In the genomic region with DNA sequence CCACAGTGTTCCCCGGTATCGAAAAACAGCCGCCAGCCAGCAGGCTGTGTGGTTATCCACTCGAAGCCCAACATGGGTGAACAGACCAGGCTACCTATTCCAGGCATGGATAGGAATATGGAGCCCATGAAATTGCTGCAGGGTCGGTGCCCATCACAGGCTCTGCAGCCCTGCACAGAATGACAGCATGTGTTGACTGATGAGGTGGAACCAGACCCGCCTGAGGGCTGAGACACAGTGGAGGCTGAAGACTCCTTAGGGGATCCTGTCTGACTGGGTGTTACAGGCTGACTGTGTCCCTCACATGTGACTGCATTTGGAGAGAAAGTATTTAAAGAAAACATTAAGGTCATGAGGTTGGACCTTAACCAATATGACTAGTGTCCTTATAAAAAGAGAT, we compare ENCODE assay signal across 17 cellular contexts. TPM values are rescaled to one million over a fixed set of nuclear protein-coding genes. Genes with fewer than 3 reads are reported as not detected.
DNase-seq lines count a peak whose midpoint lies in the region; ATAC-seq and TF ChIP-seq lines count a peak whose summit lies in the region.
"Had no signal": no experiment of that assay in that cellular context is flagged by ENCODE, and none has a peak within 500 bp of the region (broad histone marks: within the 10 kb centered on the region; RNA-seq: fewer than 3 reads in every experiment).

No MANE protein-coding gene starts in this region.

- H3K27ac ChIP-seq in psoas muscle (no peak overlapping the region), hepatocyte (no peak overlapping the region)
- H3K27ac ChIP-seq: 22Rv1; BLaER1 treated with 17β-estradiol and CSF1 and Interleukin-3, amounts not matched to agents 10 nM and 100 nM had no signal

- H3K4me2 ChIP-seq in hepatocyte, result no peak overlapping the region

- no peak for TF ChIP-seq CTCF in natural killer cell (IDR thresholded peaks at IDR 0.05)
- TF ChIP-seq CTCF in psoas muscle (IDR thresholded peaks at IDR 0.05), result no peak
- TF ChIP-seq CTCF in hepatocyte (IDR thresholded peaks at IDR 0.05; ENCODE audit: poor library complexity), result no peak

- peak overlapping the region; percentile 34 for H3K27ac Mint-ChIP-seq in activated naive CD8-positive, alpha-beta T cell
- no peak overlapping the region for H3K27ac Mint-ChIP-seq in activated naive CD8-positive, alpha-beta T cell treated with anti-CD3 and anti-CD28 coated beads for 36 hours
- H3K27ac Mint-ChIP-seq in central memory CD8-positive, alpha-beta T cell (ENCODE audit: low read depth), result peak overlapping the region; percentile 47
- peak overlapping the region; percentile 58 to 77 for H3K27ac Mint-ChIP-seq in natural killer cell
- H3K27ac Mint-ChIP-seq: CD4-positive, CD25-positive, alpha-beta regulatory T cell; H9 had no signal

- no peaks in the 10 kb centered on the region for H3K9me3 Mint-ChIP-seq in activated naive CD8-positive, alpha-beta T cell (ENCODE audit: low read depth)
- no peaks in the 10 kb centered on the region for H3K9me3 Mint-ChIP-seq in activated naive CD8-positive, alpha-beta T cell treated with anti-CD3 and anti-CD28 coated beads for 36 hours
- no peaks in the 10 kb centered on the region for H3K9me3 Mint-ChIP-seq in central memory CD8-positive, alpha-beta T cell
- no peaks in the 10 kb centered on the region for H3K9me3 Mint-ChIP-seq in natural killer cell
- H3K9me3 Mint-ChIP-seq: H9 had no signal

- H3K9me3 ChIP-seq in psoas muscle (no peaks in the 10 kb centered on the region), hepatocyte (ENCODE audit: low read depth) (no peaks in the 10 kb centered on the region)

- H3K27me3 Mint-ChIP-seq in activated naive CD8-positive, alpha-beta T cell, result no peaks in the 10 kb centered on the region
- H3K27me3 Mint-ChIP-seq in activated naive CD8-positive, alpha-beta T cell treated with anti-CD3 and anti-CD28 coated beads for 36 hours, result no peaks in the 10 kb centered on the region
- no peaks in the 10 kb centered on the region for H3K27me3 Mint-ChIP-seq in central memory CD8-positive, alpha-beta T cell
- no peaks in the 10 kb centered on the region for H3K27me3 Mint-ChIP-seq in natural killer cell (ENCODE audit: low read depth in 2 of 2)

- H3K4me3 ChIP-seq in psoas muscle (no peak overlapping the region), hepatocyte (no peak overlapping the region)
- H3K4me3 ChIP-seq: BLaER1 treated with 17β-estradiol and CSF1 and Interleukin-3, amounts not matched to agents 10 nM and 100 nM had no signal

- no peak overlapping the region for H2AFZ ChIP-seq in hepatocyte

- H3K4me3 Mint-ChIP-seq in activated naive CD8-positive, alpha-beta T cell, result no peak overlapping the region
- no peak overlapping the region for H3K4me3 Mint-ChIP-seq in activated naive CD8-positive, alpha-beta T cell treated with anti-CD3 and anti-CD28 coated beads for 36 hours
- H3K4me3 Mint-ChIP-seq in central memory CD8-positive, alpha-beta T cell, result no peak overlapping the region
- no peak overlapping the region for H3K4me3 Mint-ChIP-seq in natural killer cell
- H3K4me3 Mint-ChIP-seq: CD4-positive, CD25-positive, alpha-beta regulatory T cell; H9 had no signal

- no peaks in the 10 kb centered on the region for H3K9me2 ChIP-seq in hepatocyte (replicated peaks; ENCODE audit: insufficient read depth)

- H3K79me2 ChIP-seq in hepatocyte, result no peaks in the 10 kb centered on the region

- H3K27me3 ChIP-seq in psoas muscle (ENCODE audit: insufficient read depth in 3 of 3, low read length in 2 of 3), result no peaks in the 10 kb centered on the region
- no peaks in the 10 kb centered on the region for H3K27me3 ChIP-seq in hepatocyte
- H3K27me3 ChIP-seq: BLaER1 treated with 17β-estradiol and CSF1 and Interleukin-3, amounts not matched to agents 10 nM and 100 nM had no signal

- H3K36me3 Mint-ChIP-seq in activated naive CD8-positive, alpha-beta T cell, result no peaks in the 10 kb centered on the region
- H3K36me3 Mint-ChIP-seq in activated naive CD8-positive, alpha-beta T cell treated with anti-CD3 and anti-CD28 coated beads for 36 hours, result no peaks in the 10 kb centered on the region
- peaks cover 8% of the 10 kb centered on the region for H3K36me3 Mint-ChIP-seq in central memory CD8-positive, alpha-beta T cell (ENCODE audit: insufficient read depth)
- H3K36me3 Mint-ChIP-seq in natural killer cell, result no peaks in the 10 kb centered on the region
- H3K36me3 Mint-ChIP-seq: CD4-positive, CD25-positive, alpha-beta regulatory T cell had no signal

- H4K20me1 ChIP-seq in hepatocyte (ENCODE audit: insufficient read depth, poor library complexity, severe bottlenecking), result no peaks in the 10 kb centered on the region
- H4K20me1 ChIP-seq: BLaER1 treated with 17β-estradiol and CSF1 and Interleukin-3, amounts not matched to agents 10 nM and 100 nM had no signal

- DNase-seq in activated naive CD8-positive, alpha-beta T cell treated with anti-CD3 and anti-CD28 coated beads for 36 hours, result no peak
- DNase-seq in central memory CD8-positive, alpha-beta T cell (ENCODE audit: low spot score in 2 of 2), result no peak
- no peak for DNase-seq in natural killer cell
- DNase-seq in AG08395 (ENCODE audit: low spot score), result no peak
- no peak for DNase-seq in psoas muscle
- no peak for DNase-seq in hepatocyte (ENCODE audit: low spot score)
- DNase-seq: AML-193; CD4-positive, CD25-positive, alpha-beta regulatory T cell; DND-41; GF-D8; GOT3; H9 had no signal

- no peak for ATAC-seq in central memory CD8-positive, alpha-beta T cell (replicated peaks; ENCODE audit: extremely low read depth, poor library complexity, severe bottlenecking)
- ATAC-seq in natural killer cell (no peak), psoas muscle (no peak), HG02588 (IDR thresholded peaks at IDR 0.05; ENCODE audit: unreplicated experiment) (no peak)
- ATAC-seq: HepG2 had no signal

- 83 to 85% (median 84%) methylated on average over 6 of the region's 6 CpGs for WGBS in psoas muscle, 3 donors
- 91% methylated on average over 6 of the region's 6 CpGs for WGBS in hepatocyte (ENCODE audit: low lambda C conversion rate, missing lambda C conversion rate)

- H3K36me3 ChIP-seq in psoas muscle (ENCODE audit: insufficient read depth in 1 of 2, low read depth in 1 of 2) (no peaks in the 10 kb centered on the region), hepatocyte (replicated peaks; ENCODE audit: insufficient read depth, low read depth) (no peaks in the 10 kb centered on the region)
- H3K36me3 ChIP-seq: BLaER1 treated with 17β-estradiol and CSF1 and Interleukin-3, amounts not matched to agents 10 nM and 100 nM had no signal

- no peaks in the 10 kb centered on the region for H3K4me1 Mint-ChIP-seq in activated naive CD8-positive, alpha-beta T cell (ENCODE audit: low read depth)
- no peaks in the 10 kb centered on the region for H3K4me1 Mint-ChIP-seq in activated naive CD8-positive, alpha-beta T cell treated with anti-CD3 and anti-CD28 coated beads for 36 hours
- peaks cover 17% of the 10 kb centered on the region for H3K4me1 Mint-ChIP-seq in central memory CD8-positive, alpha-beta T cell
- H3K4me1 Mint-ChIP-seq in natural killer cell, result peaks cover 26 to 39% of the 10 kb centered on the region in 2 donors

- H3K4me1 ChIP-seq in psoas muscle (no peaks in the 10 kb centered on the region), hepatocyte (ENCODE audit: insufficient read depth) (no peaks in the 10 kb centered on the region)

- intact Hi-C loops in natural killer cell (cut with micrococcal nuclease), result no loop called here
- intact Hi-C loops in psoas muscle (cut with DNase I), result no loop called here

RNA-seq across cellular contexts. Expression of a gene that starts 6.2 kb away (rescaled TPM):
- under 1 TPM; 0.60 to 0.72 TPM for total RNA-seq in activated naive CD8-positive, alpha-beta T cell treated with anti-CD3 and anti-CD28 coated beads for 36 hours
- total RNA-seq in natural killer cell (10 to 100 TPM; 59.9 to 86.3 (median 68.8) TPM), psoas muscle (10 to 100 TPM in 2 of 4 donors, 1 to 10 TPM in 2; 2.9 to 21.9 (median 10.3) TPM), hepatocyte (1.9 and 2.0 TPM in 2 replicates)
- polyA plus RNA-seq in psoas muscle (1 to 10 TPM in 2 of 3 donors, under 1 TPM in 1; 0.72 to 4.6 (median 3.8) TPM), hepatocyte (3.1 and 3.5 TPM in 2 replicates)
